ENCODE assay signal across 30 cellular contexts in the genomic region with DNA sequence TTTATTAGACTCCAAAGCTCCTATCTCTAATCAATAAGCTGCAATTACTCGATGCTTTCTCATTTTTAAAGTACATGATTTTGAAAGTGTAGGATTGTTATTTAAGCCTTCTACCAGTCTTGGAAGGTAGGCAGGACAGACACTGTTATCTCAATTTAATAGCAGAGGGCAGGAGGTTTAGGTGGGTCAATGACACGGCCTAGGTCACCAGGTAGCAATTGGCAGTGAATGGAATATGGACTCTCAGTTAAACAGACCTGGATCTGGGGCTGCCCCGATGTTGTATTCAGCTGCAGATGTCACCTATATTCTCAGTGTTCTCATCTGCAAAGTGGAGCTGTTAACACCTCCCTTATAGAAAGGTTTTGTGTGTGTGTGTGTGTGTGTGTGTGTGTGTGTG.
"Had no signal": no experiment of that assay in that cellular context is flagged by ENCODE, and none has a peak within 500 bp of the region (broad histone marks: within the 10 kb centered on the region; RNA-seq: fewer than 3 reads in every experiment).

No MANE protein-coding gene starts in this region.

- H3K27ac ChIP-seq: PC-9, SK-N-MC had no signal

- H3K36me3 ChIP-seq: MG63 had no signal

- H3K4me2 ChIP-seq: PC-9 had no signal

- H2AFZ ChIP-seq: PC-9 had no signal

- H3K9me3 ChIP-seq: MG63 had no signal

- ATAC-seq: K562, Panc1, SK-N-SH treated with all-trans-retinoic acid at 6 μM for 48 hours had no signal

- DNase-seq: Kasumi-1, KG1, MG63, NCI-H1048, NCI-H1092 treated with DMSO at 0.1 percent for 48 hours, NCI-H1105 treated with DMSO at 0.1 percent for 48 hours, NCI-H1417, NCI-H1436, NCI-H146, NCI-H1694, NCI-H187, NCI-H1930, NCI-H2029 treated with DMSO at 0.1 percent for 48 hours, NCI-H2081 treated with DMSO at 0.1 percent for 48 hours, NCI-H2107, NCI-H2171, NCI-H226, NCI-H446 treated with DMSO at 0.1 percent for 48 hours, NCI-H510A, NCI-H524, NCI-H526, NCI-H69, NCI-H748 treated with DMSO at 0.1 percent for 48 hours, PC-9, Right ventricle myocardium superior, SHP77 treated with DMSO at 0.1 percent for 48 hours had no signal

- H3K4me3 ChIP-seq: K562, MG63, PC-9, SK-N-MC had no signal
